Comparison of ENCODE assay signal across 9 cellular contexts in the genomic region with DNA sequence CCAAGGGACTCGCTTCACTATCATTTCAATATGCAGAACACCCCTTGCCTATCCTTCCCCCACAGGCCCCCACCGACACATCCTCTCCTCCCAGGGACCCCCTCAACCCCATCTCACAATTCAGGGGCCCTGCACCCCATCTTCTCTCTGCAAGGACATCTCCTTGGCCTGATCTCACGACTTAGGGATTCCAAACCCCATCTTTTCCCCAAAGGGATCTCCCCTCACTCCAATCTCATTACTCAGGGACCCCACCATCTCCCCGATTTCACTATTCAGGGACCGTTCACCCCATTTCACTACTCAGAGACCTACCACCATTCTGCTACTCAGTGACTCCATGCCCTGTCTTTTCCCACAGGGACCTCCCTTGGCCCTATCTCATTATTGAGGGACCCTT. TPM values are rescaled to one million over a fixed set of nuclear protein-coding genes. Genes with fewer than 3 reads are reported as not detected.
DNase-seq lines count a peak whose midpoint lies in the region; ATAC-seq and TF ChIP-seq lines count a peak whose summit lies in the region.
"Had no signal": no experiment of that assay in that cellular context is flagged by ENCODE, and none has a peak within 500 bp of the region (broad histone marks: within the 10 kb centered on the region; RNA-seq: fewer than 3 reads in every experiment).

No MANE protein-coding gene starts in this region.

- no peaks in the 10 kb centered on the region for H3K27me3 Mint-ChIP-seq in naive thymus-derived CD8-positive, alpha-beta T cell

- no peak for ATAC-seq in naive thymus-derived CD8-positive, alpha-beta T cell
- ATAC-seq in HG03457 (IDR thresholded peaks at IDR 0.05; ENCODE audit: unreplicated experiment), result no peak

- H3K27me3 ChIP-seq in BE2C (no peaks in the 10 kb centered on the region), Karpas-422 (ENCODE audit: low read length) (no peaks in the 10 kb centered on the region), colonic mucosa (no peaks in the 10 kb centered on the region)

- H3K9me3 ChIP-seq in BE2C, result no peaks in the 10 kb centered on the region
- no peaks in the 10 kb centered on the region for H3K9me3 ChIP-seq in Karpas-422 (ENCODE audit: low read length)
- no peaks in the 10 kb centered on the region for H3K9me3 ChIP-seq in colonic mucosa

- peak overlapping the region; percentile 82 to 98 (median 91) for H3K4me3 Mint-ChIP-seq in naive thymus-derived CD8-positive, alpha-beta T cell

- POLR2A ChIA-PET in naive thymus-derived CD8-positive, alpha-beta T cell (lab: Charles Lee), result no interaction called here

- peak overlapping the region; percentile 72 for H3K27ac ChIP-seq in Karpas-422 (ENCODE audit: low read length)
- no peak overlapping the region for H3K27ac ChIP-seq in colonic mucosa

- peaks cover 18 to 42% (median 30%) of the 10 kb centered on the region in 4 donors for H3K4me1 Mint-ChIP-seq in naive thymus-derived CD8-positive, alpha-beta T cell

- no peak for TF ChIP-seq CTCF in BE2C (IDR thresholded peaks at IDR 0.05; ENCODE audit: low read depth, low read length)
- no peak for TF ChIP-seq CTCF in colonic mucosa (IDR thresholded peaks at IDR 0.05)

- H3K9me2 ChIP-seq in Karpas-422 (replicated peaks; ENCODE audit: insufficient read depth, low read length), result no peaks in the 10 kb centered on the region

- H3K36me3 Mint-ChIP-seq in naive thymus-derived CD8-positive, alpha-beta T cell, result peaks cover 0 to 9% (median 0%) of the 10 kb centered on the region in 3 donors

- H3K4me3 ChIP-seq in BE2C (ENCODE audit: low read depth, low read length), result peak overlapping the region; percentile 85
- peak overlapping the region; percentile 86 for H3K4me3 ChIP-seq in Karpas-422 (ENCODE audit: low read length)
- peak overlapping the region; percentile 71 for H3K4me3 ChIP-seq in colonic mucosa

- no peak overlapping the region for H2AFZ ChIP-seq in Karpas-422 (ENCODE audit: low read length)

- intact Hi-C loops in colonic mucosa (cut with DNase I), result no loop called here

- peaks cover 33% of the 10 kb centered on the region for H4K20me1 ChIP-seq in Karpas-422 (ENCODE audit: insufficient read depth, low read depth, low read length)

- peaks cover 47% of the 10 kb centered on the region for H3K79me2 ChIP-seq in Karpas-422 (ENCODE audit: low read length)

- H3K27ac Mint-ChIP-seq in naive thymus-derived CD8-positive, alpha-beta T cell, result peak overlapping the region; percentile 85 to 98 (median 94)

- DNase-seq in BE2C (no peak), Karpas-422 (no peak), colonic mucosa (no peak), NCI-H1436 treated with DMSO at 0.1 percent for 48 hours (lab: John Stamatoyannopoulos, UW) (no peak), cerebellar nuclear complex (lab: John Stamatoyannopoulos, UW) (no peak), nucleus accumbens (lab: John Stamatoyannopoulos, UW) (no peak)
- DNase-seq in naive thymus-derived CD8-positive, alpha-beta T cell, result no peak
- DNase-seq: NCI-H1930 had no signal

- H3K9ac ChIP-seq in Karpas-422 (ENCODE audit: low read length) (peak overlapping the region; percentile 88), colonic mucosa (ENCODE audit: low read depth in 2 of 2, low read length in 2 of 2) (peak overlapping the region; percentile 88 to 97)

- H3K36me3 ChIP-seq in BE2C (peaks cover 11% of the 10 kb centered on the region), Karpas-422 (ENCODE audit: insufficient read depth, low read length) (no peaks in the 10 kb centered on the region), colonic mucosa (no peaks in the 10 kb centered on the region)

- H3K9me3 Mint-ChIP-seq in naive thymus-derived CD8-positive, alpha-beta T cell, result no peaks in the 10 kb centered on the region

- H3K4me1 ChIP-seq in BE2C (no peaks in the 10 kb centered on the region), Karpas-422 (ENCODE audit: low read length) (peaks cover 16% of the 10 kb centered on the region), colonic mucosa (peaks cover 4% of the 10 kb centered on the region)

- peak overlapping the region; percentile 84 for H3K4me2 ChIP-seq in Karpas-422 (ENCODE audit: low read depth, low read length, poor library complexity, severe bottlenecking)

RNA-seq across cellular contexts. Expression of gene MAP2K2, which starts 1.4 kb away (rescaled TPM):
- polyA plus RNA-seq in BE2C (2012; ENCODE audit: insufficient read depth, insufficient read length, low read depth), result 120 TPM
- 106 and 270 TPM in 2 replicates for total RNA-seq in Karpas-422 (2014; rRNA removed; shearing (Covaris generic); ENCODE audit: low replicate concordance)
- 100 to 1,000 TPM; 211 to 260 TPM for total RNA-seq in colonic mucosa
- 100 to 1,000 TPM; 119 to 134 TPM for total RNA-seq in naive thymus-derived CD8-positive, alpha-beta T cell
- 100 to 1,000 TPM in 1 of 3 donors, 10 to 100 TPM in 2; 48.0 to 101 (median 67.3) TPM for polyA plus RNA-seq in naive thymus-derived CD8-positive, alpha-beta T cell

RNA-seq across cellular contexts. Expression of gene CREB3L3, which starts 31.0 kb away (rescaled TPM):
- polyA plus RNA-seq in BE2C (2012; ENCODE audit: insufficient read depth, insufficient read length, low read depth), result not detected
- not detected in 2 replicates for total RNA-seq in Karpas-422 (2014; rRNA removed; shearing (Covaris generic); ENCODE audit: low replicate concordance)
- 1 to 10 TPM; 1.1 to 9.9 TPM for total RNA-seq in colonic mucosa
- total RNA-seq in naive thymus-derived CD8-positive, alpha-beta T cell, result not detected
- not detected for polyA plus RNA-seq in naive thymus-derived CD8-positive, alpha-beta T cell

RNA-seq across cellular contexts. Expression of gene ZBTB7A, which starts 55.8 kb away (rescaled TPM):
- polyA plus RNA-seq in BE2C (2012; ENCODE audit: insufficient read depth, insufficient read length, low read depth), result 17.1 TPM
- total RNA-seq in Karpas-422 (2014; rRNA removed; shearing (Covaris generic); ENCODE audit: low replicate concordance), result 7.2 and 29.3 TPM in 2 replicates
- 100 to 1,000 TPM; 110 to 123 TPM for total RNA-seq in colonic mucosa
- 10 to 100 TPM; 59.9 TPM for total RNA-seq in naive thymus-derived CD8-positive, alpha-beta T cell
- polyA plus RNA-seq in naive thymus-derived CD8-positive, alpha-beta T cell, result 10 to 100 TPM; 31.3 to 52.2 (median 31.5) TPM

RNA-seq across cellular contexts. Expression of gene SIRT6, which starts 59.9 kb away (rescaled TPM):
- polyA plus RNA-seq in BE2C (2012; ENCODE audit: insufficient read depth, insufficient read length, low read depth), result 122 TPM
- total RNA-seq in Karpas-422 (2014; rRNA removed; shearing (Covaris generic); ENCODE audit: low replicate concordance), result 23.0 and 40.3 TPM in 2 replicates
- 100 to 1,000 TPM in 1 of 2 donors, 10 to 100 TPM in 1; 83.9 to 120 TPM for total RNA-seq in colonic mucosa
- total RNA-seq in naive thymus-derived CD8-positive, alpha-beta T cell, result 10 to 100 TPM; 27.2 to 27.3 TPM
- polyA plus RNA-seq in naive thymus-derived CD8-positive, alpha-beta T cell, result 1 to 10 TPM in 2 of 3 donors, under 1 TPM in 1; 0.86 to 4.3 (median 1.4) TPM
